In genomic region chr19:48921721-48922500, GRCh38 we compare ENCODE assay signal across 1 cellular context.
TF ChIP-seq lines count a peak whose summit lies in the region.

No MANE protein-coding gene starts in this region.

TF ChIP-seq in WTC11, 78 proteins besides CTCF, POLR2A, EP300 and RAD21 (continued from another document):
- TF ChIP-seq AFF4 (CRISPR knock-in tag; IDR thresholded peaks at IDR 0.05; ENCODE audit: borderline replicate concordance) (no peak), ZNF532 (CRISPR knock-in tag; IDR thresholded peaks at IDR 0.05; ENCODE audit: borderline replicate concordance) (no peak), ATF3 (CRISPR knock-in tag; conservative IDR thresholded peaks at IDR 0.05) (no peak), USF2 (CRISPR knock-in tag; IDR thresholded peaks at IDR 0.05) (no peak), E2F1 (CRISPR knock-in tag; IDR thresholded peaks at IDR 0.05) (no peak), ESRRA (CRISPR knock-in tag; IDR thresholded peaks at IDR 0.05; ENCODE audit: borderline replicate concordance) (no peak), MLX (CRISPR knock-in tag; IDR thresholded peaks at IDR 0.05) (no peak)
- TF ChIP-seq, protein P1, sequence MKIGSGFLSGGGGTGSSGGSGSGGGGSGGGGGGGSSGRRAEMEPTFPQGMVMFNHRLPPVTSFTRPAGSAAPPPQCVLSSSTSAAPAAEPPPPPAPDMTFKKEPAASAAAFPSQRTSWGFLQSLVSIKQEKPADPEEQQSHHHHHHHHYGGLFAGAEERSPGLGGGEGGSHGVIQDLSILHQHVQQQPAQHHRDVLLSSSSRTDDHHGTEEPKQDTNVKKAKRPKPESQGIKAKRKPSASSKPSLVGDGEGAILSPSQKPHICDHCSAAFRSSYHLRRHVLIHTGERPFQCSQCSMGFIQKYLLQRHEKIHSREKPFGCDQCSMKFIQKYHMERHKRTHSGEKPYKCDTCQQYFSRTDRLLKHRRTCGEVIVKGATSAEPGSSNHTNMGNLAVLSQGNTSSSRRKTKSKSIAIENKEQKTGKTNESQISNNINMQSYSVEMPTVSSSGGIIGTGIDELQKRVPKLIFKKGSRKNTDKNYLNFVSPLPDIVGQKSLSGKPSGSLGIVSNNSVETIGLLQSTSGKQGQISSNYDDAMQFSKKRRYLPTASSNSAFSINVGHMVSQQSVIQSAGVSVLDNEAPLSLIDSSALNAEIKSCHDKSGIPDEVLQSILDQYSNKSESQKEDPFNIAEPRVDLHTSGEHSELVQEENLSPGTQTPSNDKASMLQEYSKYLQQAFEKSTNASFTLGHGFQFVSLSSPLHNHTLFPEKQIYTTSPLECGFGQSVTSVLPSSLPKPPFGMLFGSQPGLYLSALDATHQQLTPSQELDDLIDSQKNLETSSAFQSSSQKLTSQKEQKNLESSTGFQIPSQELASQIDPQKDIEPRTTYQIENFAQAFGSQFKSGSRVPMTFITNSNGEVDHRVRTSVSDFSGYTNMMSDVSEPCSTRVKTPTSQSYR (CRISPR knock-in tag; IDR thresholded peaks at IDR 0.05): no peak
TF ChIP-seq in WTC11: peak in this region for 0.
